ENCODE assay signal across 1 cellular context in genomic region chr12:93572712-93573551, GRCh38.
TF ChIP-seq lines count a peak whose summit lies in the region.

No MANE protein-coding gene starts in this region.

TF ChIP-seq in K562, 482 proteins besides CTCF, POLR2A, EP300 and RAD21 (continued from another document and continues in another):
- TF ChIP-seq ZBTB40 (IDR thresholded peaks at IDR 0.05) (0 out of 2 replicates have a peak, but pooled peaks have one; percentile 26), ZBTB40 (CRISPR knock-in tag; IDR thresholded peaks at IDR 0.05) (no peak), U2AF2 (optimal IDR thresholded peaks at IDR 0.05; ENCODE audit: low read depth, low read length) (no peak), RBFOX2 (IDR thresholded peaks at IDR 0.05; ENCODE audit: low read depth, low read length) (peak; percentile 78), VEZF1 (CRISPR knock-in tag; IDR thresholded peaks at IDR 0.05) (no peak), ESRRA (IDR thresholded peaks at IDR 0.05; ENCODE audit: borderline replicate concordance, low read depth) (no peak), CHD1 (IDR thresholded peaks at IDR 0.05; ENCODE audit: low read length) (peak; percentile 82), TFE3 (CRISPR knock-in tag; IDR thresholded peaks at IDR 0.05) (no peak), CBX3 (IDR thresholded peaks at IDR 0.05; ENCODE audit: borderline replicate concordance in 1 of 2, low read length in 2 of 2) (no peak), NFRKB (IDR thresholded peaks at IDR 0.05; ENCODE audit: low read depth) (peak; percentile 2; the same call in 1 of the 2 replicates), ZBTB7A (IDR thresholded peaks at IDR 0.05; ENCODE audit: borderline replicate concordance, control insufficient read depth, low read depth, low read length) (no peak; the same call in 1 of the 2 replicates), ARNT (IDR thresholded peaks at IDR 0.05) (0 out of 4 replicates have a peak, but pooled peaks of 1 of the 2 experiments have one; percentile 6), HCFC1 (IDR thresholded peaks at IDR 0.05; ENCODE audit: low read depth, low read length) (no peak), TSHZ1 (CRISPR knock-in tag; IDR thresholded peaks at IDR 0.05) (no peak), PRMT5 (CRISPR knock-in tag; IDR thresholded peaks at IDR 0.05) (no peak), HOMEZ (CRISPR knock-in tag; IDR thresholded peaks at IDR 0.05) (no peak), MXD1 (CRISPR knock-in tag; IDR thresholded peaks at IDR 0.05; ENCODE audit: borderline replicate concordance, poor library complexity, severe bottlenecking) (no peak), NR2C1 (IDR thresholded peaks at IDR 0.05) (no peak), NR2C1 (tag; IDR thresholded peaks at IDR 0.05) (no peak), ELF1 (tag; IDR thresholded peaks at IDR 0.05) (no peak), MCM7 (IDR thresholded peaks at IDR 0.05) (no peak), RNF2 (IDR thresholded peaks at IDR 0.05) (no peak), ZNF583 (CRISPR knock-in tag; IDR thresholded peaks at IDR 0.05) (no peak), ASH1L (IDR thresholded peaks at IDR 0.05; ENCODE audit: borderline replicate concordance, low read depth, partially characterized antibody) (no peak), NCOA1 (IDR thresholded peaks at IDR 0.05; ENCODE audit: low read depth) (no peak), KLF13 (tag; IDR thresholded peaks at IDR 0.05; ENCODE audit: borderline replicate concordance, low read depth) (no peak), ZNF175 (CRISPR knock-in tag; IDR thresholded peaks at IDR 0.05; ENCODE audit: low read depth) (no peak), CC2D1A (IDR thresholded peaks at IDR 0.05) (no peak), ZNF444 (CRISPR knock-in tag; IDR thresholded peaks at IDR 0.05) (no peak), ZBTB49 (CRISPR knock-in tag; IDR thresholded peaks at IDR 0.05; ENCODE audit: borderline replicate concordance) (0 out of 2 replicates have a peak, but pooled peaks have one; percentile 66), STAG1 (CRISPR knock-in tag; IDR thresholded peaks at IDR 0.05; ENCODE audit: borderline replicate concordance) (peak; percentile 18; the same call in 1 of the 2 replicates), DPF2 (IDR thresholded peaks at IDR 0.05) (no peak), ZNF518B (CRISPR knock-in tag; IDR thresholded peaks at IDR 0.05) (no peak), ZKSCAN3 (CRISPR knock-in tag; IDR thresholded peaks at IDR 0.05) (no peak), ZNF584 (CRISPR knock-in tag; IDR thresholded peaks at IDR 0.05; ENCODE audit: low read depth) (no peak)
